2 cellular contexts compared by ENCODE assay signal in genomic region chr22:46057762-46058420, GRCh38.
TF ChIP-seq lines count a peak whose summit lies in the region.

No MANE protein-coding gene starts in this region.

TF ChIP-seq in liver, 16 proteins besides CTCF, POLR2A, EP300 and RAD21 (continued from another document):
- TF ChIP-seq REST (IDR thresholded peaks at IDR 0.05) (no peak), RXRA (IDR thresholded peaks at IDR 0.05) (peak in 1 of 2 donors; percentile 26), JUND (IDR thresholded peaks at IDR 0.05) (no peak)

TF ChIP-seq in HepG2, 621 proteins besides CTCF, POLR2A, EP300 and RAD21 (continued from another document):
- TF ChIP-seq ATF6 (CRISPR knock-in tag; conservative IDR thresholded peaks at IDR 0.05), result no peak
- TF ChIP-seq ZNF234 (CRISPR knock-in tag; conservative IDR thresholded peaks at IDR 0.05), result no peak
- no peak for TF ChIP-seq ZFP36L2 (CRISPR knock-in tag; IDR thresholded peaks at IDR 0.05)
- TF ChIP-seq CEBPB (IDR thresholded peaks at IDR 0.05; ENCODE audit: borderline replicate concordance, low read depth, low read length), result no peak
- no peak for TF ChIP-seq ZSCAN20 (CRISPR knock-in tag; IDR thresholded peaks at IDR 0.05; ENCODE audit: borderline replicate concordance)
